ENCODE assay signal across 8 cellular contexts in the genomic region with DNA sequence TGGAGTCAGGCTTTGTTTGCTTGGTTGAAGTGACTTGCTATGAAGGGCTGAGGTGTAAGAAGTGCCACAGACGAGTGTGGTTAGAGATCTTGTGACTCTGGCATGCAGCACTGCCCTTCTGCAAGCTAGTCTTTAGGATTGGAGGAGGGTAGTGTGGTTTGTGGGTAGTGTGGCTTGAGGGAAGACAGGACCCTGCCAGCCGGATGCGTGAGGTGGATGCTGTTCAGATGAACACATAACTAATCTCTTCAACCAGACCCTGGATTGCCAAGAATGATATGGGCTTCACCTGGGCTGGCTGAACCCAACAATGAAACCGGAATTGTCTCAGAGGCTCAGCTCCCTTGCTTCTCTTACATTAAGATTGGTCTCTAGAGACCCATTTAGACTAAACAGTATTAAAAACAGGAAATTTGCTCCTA. TPM values are rescaled to one million over a fixed set of nuclear protein-coding genes. Genes with fewer than 3 reads are reported as not detected.
A peak's percentile ranks its signal among the peaks of the same experiment; 100 is the strongest.
DNase-seq lines count a peak whose midpoint lies in the region; ATAC-seq and FAIRE-seq lines count a peak whose summit lies in the region.

No MANE protein-coding gene starts in this region.

- H3K4me1 Mint-ChIP-seq in effector memory CD8-positive, alpha-beta T cell (ENCODE audit: low read depth in 2 of 2): peaks cover 22 to 34% of the 10 kb centered on the region in 2 donors

- H3K27ac Mint-ChIP-seq in effector memory CD8-positive, alpha-beta T cell: peak overlapping the region; percentile 87 to 92

- ATAC-seq in HG02943 (IDR thresholded peaks at IDR 0.05; ENCODE audit: low read depth, unreplicated experiment): peak; percentile 48
- peak; percentile 88 for ATAC-seq in effector memory CD8-positive, alpha-beta T cell (replicated peaks)
- no peak for ATAC-seq in HG03039 (IDR thresholded peaks at IDR 0.05; ENCODE audit: unreplicated experiment)

- no peaks in the 10 kb centered on the region for H3K9me3 Mint-ChIP-seq in effector memory CD8-positive, alpha-beta T cell

- FAIRE-seq in frontal cortex (lab: Jason Lieb, UNC): no peak

- peak overlapping the region; percentile 53 to 61 for H3K4me3 Mint-ChIP-seq in effector memory CD8-positive, alpha-beta T cell

- H3K27me3 Mint-ChIP-seq in effector memory CD8-positive, alpha-beta T cell: no peaks in the 10 kb centered on the region

- peaks cover 7% of the 10 kb centered on the region for H3K36me3 Mint-ChIP-seq in effector memory CD8-positive, alpha-beta T cell (ENCODE audit: insufficient read depth)

- DNase-seq in GF-D8 (lab: John Stamatoyannopoulos, UW) (peak; percentile 93), T-helper 1 cell (peak in 4 of 5 donors; percentile 3 to 79 (median 10)), NCI-H1436 (lab: John Stamatoyannopoulos, UW) (no peak), frontal cortex (ENCODE audit: low spot score in 2 of 2) (no peak)
- peak; percentile 38 to 49 (median 44) for DNase-seq in effector memory CD8-positive, alpha-beta T cell
- peak; percentile 3 to 9 for DNase-seq in stimulated activated CD8-positive, alpha-beta memory T cell treated with anti-CD3 and anti-CD28 coated beads, Interleukin-4, amount 100 ng/mL, for 1 hour (ENCODE audit: low read depth in 2 of 2, low spot score in 1 of 2)

RNA-seq across cellular contexts. Expression of a gene that starts 32.7 kb away (rescaled TPM):
- total RNA-seq in frontal cortex: 5.3 TPM

RNA-seq across cellular contexts. Expression of a gene that starts 59.5 kb away (rescaled TPM):
- total RNA-seq in frontal cortex: 60.7 TPM

RNA-seq across cellular contexts. Expression of a gene that starts 59.5 kb away (rescaled TPM):
- 14.3 TPM for total RNA-seq in frontal cortex

Comparison
In these comparisons a context has a peak if more than half of its experiments do, and no peak if none do; other contexts are left out.
1. DNase-seq: peak in GF-D8 (single experiment), T-helper 1 cell (4 of 5), effector memory CD8-positive, alpha-beta T cell (3 of 3) and stimulated activated CD8-positive, alpha-beta memory T cell treated with anti-CD3 and anti-CD28 coated beads, Interleukin-4, amount 100 ng/mL, for 1 hour (2 of 2); none in NCI-H1436 (single experiment) and frontal cortex (0 of 2).